Comparison of ENCODE assay signal across 1 cellular context in genomic region chr6:150008588-150008987, GRCh38.
TF ChIP-seq lines count a peak whose summit lies in the region.

No MANE protein-coding gene starts in this region.

TF ChIP-seq in HepG2, 621 proteins besides CTCF, POLR2A, EP300 and RAD21:
- TF ChIP-seq SNAPC5 (CRISPR knock-in tag; IDR thresholded peaks at IDR 0.05; ENCODE audit: borderline replicate concordance), result no peak
- TF ChIP-seq FOSL2 (CRISPR knock-in tag; IDR thresholded peaks at IDR 0.05), result peak; percentile 44; the same call in 1 of the 2 replicates
- TF ChIP-seq ETS1 (CRISPR knock-in tag; IDR thresholded peaks at IDR 0.05), result no peak
